ENCODE assay signal across 10 cellular contexts in genomic region chr10:3825244-3825643, GRCh38. TPM values are rescaled to one million over a fixed set of nuclear protein-coding genes. Genes with fewer than 3 reads are reported as not detected.
DNase-seq lines count a peak whose midpoint lies in the region; ATAC-seq, FAIRE-seq and TF ChIP-seq lines count a peak whose summit lies in the region.
"Had no signal": no experiment of that assay in that cellular context is flagged by ENCODE, and none has a peak within 500 bp of the region (broad histone marks: within the 10 kb centered on the region; RNA-seq: fewer than 3 reads in every experiment).

No MANE protein-coding gene starts in this region.

- H3K36me3 ChIP-seq in pancreas: no peaks in the 10 kb centered on the region

- H3K27me3 ChIP-seq in pancreas: no peaks in the 10 kb centered on the region

- DNase-seq in GM04503 (ENCODE audit: low read depth): peak; percentile 74
- DNase-seq in RCC 7860 (ENCODE audit: low spot score): peak; percentile 97
- DNase-seq in fibroblast of peridontal ligament (ENCODE audit: extremely low read depth): peak; percentile 59
- DNase-seq in pancreas: no peak
- DNase-seq in NCI-H2227 (lab: John Stamatoyannopoulos, UW; ENCODE audit: unreplicated experiment): no peak
- no peak for DNase-seq in G401 (ENCODE audit: low spot score)
- DNase-seq in activated CD4-positive, CD25-positive, alpha-beta regulatory T cell treated with anti-CD3 and anti-CD28 coated beads, Interleukin-2, amount 50 U/mL, for 72 hours: no peak
- no peak for DNase-seq in NOMO-1 treated with dmso at 0.1 percent for 144 hours (lab: John Stamatoyannopoulos, UW; ENCODE audit: unreplicated experiment)
- DNase-seq: GDM1 had no signal

- 58 to 71% methylated on average over 6 of the region's 6 CpGs for WGBS in pancreas, 2 donors

- no peaks in the 10 kb centered on the region for H3K9me3 ChIP-seq in pancreas

- ATAC-seq in pancreas: peak; percentile 30 to 64 (median 50)

- intact Hi-C loops in pancreas (cut with DNase I): no loop called here

- H3K4me3 ChIP-seq in pancreas: no peak overlapping the region
- H3K4me3 ChIP-seq: SK-N-MC had no signal

- TF ChIP-seq CTCF in pancreas (IDR thresholded peaks at IDR 0.05): no peak

- in situ Hi-C loops in G401 (cut with HindIII; ENCODE audit: low sequenced_read_pairs): no loop called here

- H3K4me1 ChIP-seq in pancreas: no peaks in the 10 kb centered on the region

- no peak overlapping the region for H3K27ac ChIP-seq in pancreas
- H3K27ac ChIP-seq: SK-N-MC had no signal

- FAIRE-seq in RCC 7860 (lab: Jason Lieb, UNC) (peak; percentile 95), pancreas (lab: Jason Lieb, UNC) (no peak)

RNA-seq across cellular contexts. Expression of gene KLF6, which starts 40.2 kb away (rescaled TPM):
- 100 to 1,000 TPM in 1 of 6 donors, 10 to 100 TPM in 5; 41.2 to 157 (median 70.5) TPM for total RNA-seq in pancreas
- 10 to 100 TPM; 29.0 to 41.0 TPM for polyA plus RNA-seq in pancreas
- 25.8 and 35.8 TPM in 2 replicates for total RNA-seq in G401 (2014; rRNA removed; shearing (Covaris generic))

Comparison
In these comparisons a context has a peak if more than half of its experiments do, and no peak if none do; other contexts are left out.
1. DNase-seq: peak in GM04503 (single experiment), RCC 7860 (single experiment) and fibroblast of peridontal ligament (single experiment); none in pancreas (0 of 6), NCI-H2227 (single experiment), G401 (single experiment), activated CD4-positive, CD25-positive, alpha-beta regulatory T cell treated with anti-CD3 and anti-CD28 coated beads, Interleukin-2, amount 50 U/mL, for 72 hours (single experiment) and NOMO-1 treated with dmso at 0.1 percent for 144 hours (single experiment).